1 cellular context compared by ENCODE assay signal in the genomic region with DNA sequence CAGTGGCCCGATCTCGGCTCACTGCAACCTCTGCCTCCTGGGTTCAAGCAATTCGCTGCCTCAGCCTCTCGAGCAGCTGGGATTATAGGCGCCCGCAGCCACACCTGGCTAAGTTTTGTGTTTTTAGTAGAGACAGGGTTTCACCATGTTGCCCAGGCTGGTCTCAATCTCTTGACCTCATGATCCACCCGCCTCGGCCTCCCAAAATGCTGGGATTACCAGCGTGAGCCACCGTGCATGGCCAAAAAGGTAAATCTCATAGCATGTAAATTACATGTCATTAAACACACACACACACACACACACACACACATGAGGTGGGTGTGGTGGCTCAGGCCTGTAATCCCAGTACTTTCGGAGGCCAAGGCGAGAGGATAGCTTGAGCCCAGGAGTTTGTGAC. TPM values are rescaled to one million over a fixed set of nuclear protein-coding genes. Genes with fewer than 3 reads are reported as not detected.
"Had no signal": no experiment of that assay in that cellular context is flagged by ENCODE, and none has a peak within 500 bp of the region (broad histone marks: within the 10 kb centered on the region; RNA-seq: fewer than 3 reads in every experiment).

No MANE protein-coding gene starts in this region.

RNA-seq across cellular contexts. Expression of a gene that starts 53.7 kb away (rescaled TPM):
- total RNA-seq: activated B cell treated with CpG ODN at 0.5 μM for 24 hours had no signal
